ENCODE assay signal across 27 cellular contexts in genomic region chr2:68416081-68416675, GRCh38. TPM values are rescaled to one million over a fixed set of nuclear protein-coding genes. Genes with fewer than 3 reads are reported as not detected.
DNase-seq lines count a peak whose midpoint lies in the region; TF ChIP-seq lines count a peak whose summit lies in the region.
"Had no signal": no experiment of that assay in that cellular context is flagged by ENCODE, and none has a peak within 500 bp of the region (broad histone marks: within the 10 kb centered on the region; RNA-seq: fewer than 3 reads in every experiment).

No MANE protein-coding gene starts in this region.

- H3K27ac ChIP-seq in cingulate gyrus (ENCODE audit: low read depth, low read length) (peak overlapping the region; percentile 32), neuronal stem cell (replicated peaks; ENCODE audit: low read length) (no peak overlapping the region)
- H3K27ac ChIP-seq: lower lobe of right lung, right lobe of liver, testis had no signal

- no peak for TF ChIP-seq CTCF in Loucy (conservative IDR thresholded peaks at IDR 0.05; ENCODE audit: low read length)

- no peak overlapping the region for H2BK120ac ChIP-seq in neuronal stem cell (ENCODE audit: low read depth, low read length)

- H3K4me3 ChIP-seq in Loucy (ENCODE audit: low read length, poor library complexity, severe bottlenecking) = no peak overlapping the region
- no peak overlapping the region for H3K4me3 ChIP-seq in neuronal stem cell (ENCODE audit: low read length in 2 of 2)
- H3K4me3 ChIP-seq: dorsolateral prefrontal cortex, GM12878, lower lobe of right lung, right lobe of liver, testis had no signal

- no peak overlapping the region for H2BK5ac ChIP-seq in neuronal stem cell (ENCODE audit: low read length)

- H4K20me1 ChIP-seq in Loucy (ENCODE audit: insufficient read depth, low read length, poor library complexity, severe bottlenecking) = no peaks in the 10 kb centered on the region

- H3K23ac ChIP-seq in neuronal stem cell (ENCODE audit: low read depth, low read length, poor library complexity) = no peak overlapping the region

- H3K9me3 ChIP-seq in Loucy (ENCODE audit: insufficient read depth, low read depth, low read length) = no peaks in the 10 kb centered on the region
- H3K9me3 ChIP-seq in neuronal stem cell (replicated peaks in 1 of 2; ENCODE audit: control insufficient read depth in 2 of 2, insufficient read depth in 1 of 2, low read depth in 1 of 2, low read length in 2 of 2) = no peaks in the 10 kb centered on the region
- H3K9me3 ChIP-seq: lower lobe of right lung, right lobe of liver, testis had no signal

- H3K27me3 ChIP-seq in Loucy (ENCODE audit: insufficient read depth, low read length, poor library complexity, severe bottlenecking) = no peaks in the 10 kb centered on the region
- H3K27me3 ChIP-seq in neuronal stem cell (ENCODE audit: control insufficient read depth in 3 of 3, insufficient read depth in 3 of 3, low read depth in 1 of 3, low read length in 3 of 3) = no peaks in the 10 kb centered on the region
- H3K27me3 ChIP-seq: dorsolateral prefrontal cortex, right lobe of liver, testis had no signal

- no peak overlapping the region for H4K8ac ChIP-seq in neuronal stem cell (ENCODE audit: low read depth, low read length)

- H2AFZ ChIP-seq in Loucy (ENCODE audit: low read length) (0 out of 2 replicates have a peak overlapping the region, but pooled peaks have one; percentile 13), neuronal stem cell (ENCODE audit: low read length) (no peak overlapping the region)

- H3K18ac ChIP-seq in neuronal stem cell (ENCODE audit: low read length) = no peak overlapping the region

- H3K4me2 ChIP-seq in Loucy (ENCODE audit: low read depth, low read length, poor library complexity, severe bottlenecking) (no peak overlapping the region), neuronal stem cell (ENCODE audit: insufficient read depth, low read length, poor library complexity, severe bottlenecking) (no peak overlapping the region)

- H3K4ac ChIP-seq in neuronal stem cell (ENCODE audit: low read length) = peak overlapping the region; percentile 28

- H2BK15ac ChIP-seq in neuronal stem cell (ENCODE audit: low read length) = no peak overlapping the region

- no peak overlapping the region for H3K14ac ChIP-seq in neuronal stem cell (ENCODE audit: low read length)

- H3K79me2 ChIP-seq in Loucy (ENCODE audit: insufficient read depth, low read length) = no peaks in the 10 kb centered on the region

- H3F3A ChIP-seq in Loucy (ENCODE audit: low read depth) = no peaks in the 10 kb centered on the region

- H2BK12ac ChIP-seq in neuronal stem cell (ENCODE audit: low read length) = no peak overlapping the region

- H4K91ac ChIP-seq in neuronal stem cell (ENCODE audit: low read depth, low read length, poor library complexity) = no peak overlapping the region

- H3K36me3 ChIP-seq in Loucy (ENCODE audit: insufficient read depth, low read length) (no peaks in the 10 kb centered on the region), neuronal stem cell (replicated peaks in 1 of 2; ENCODE audit: control insufficient read depth in 2 of 2, insufficient read depth in 2 of 2, low read length in 2 of 2) (no peaks in the 10 kb centered on the region)
- H3K36me3 ChIP-seq: lower lobe of right lung, right lobe of liver had no signal

- H3K79me1 ChIP-seq in neuronal stem cell (ENCODE audit: low read depth, low read length) = no peaks in the 10 kb centered on the region

- WGBS in neuronal stem cell (ENCODE audit: extremely low coverage in 2 of 2, insufficient read length in 2 of 2, insufficient replicate concordance in 1 of 2), 2 donors = no CpG with 5 or more reads among the region's 9 CpGs

- no peak overlapping the region for H2AK5ac ChIP-seq in neuronal stem cell (ENCODE audit: low read depth, low read length)

- peak; percentile 39 for DNase-seq in NCI-H146 (lab: John Stamatoyannopoulos, UW)
- no peak for DNase-seq in NCI-H146 treated with DMSO at 0.1 percent for 48 hours (lab: John Stamatoyannopoulos, UW; ENCODE audit: unreplicated experiment)
- DNase-seq in neuronal stem cell (ENCODE audit: low spot score) = no peak
- DNase-seq in AML-193 (lab: John Stamatoyannopoulos, UW) = no peak
- no peak for DNase-seq in T-helper 9 cell
- DNase-seq in SKM-1 treated with dmso at 0.1 percent for 144 hours (lab: John Stamatoyannopoulos, UW; ENCODE audit: unreplicated experiment) = no peak
- DNase-seq: 8988T; activated CD4-positive, alpha-beta T cell treated with anti-CD3 and anti-CD28 coated beads for 1 hour; activated CD8-positive, alpha-beta memory T cell treated with anti-CD3 and anti-CD28 coated beads for 24 hours; activated effector memory CD4-positive, alpha-beta T cell treated with anti-CD3 and anti-CD28 coated beads, Interleukin-2, amount 50 U/mL, for 16 hours; activated naive CD8-positive, alpha-beta T cell treated with anti-CD3 and anti-CD28 coated beads, Interleukin-2, amount 10 ng/mL, durations not matched to agents 7 days and 5 days; activated T-cell treated with anti-CD3 and anti-CD28 coated beads, Interleukin-2, amount 50 U/mL, for 1 hour; CD4-positive, CD25-positive, alpha-beta regulatory T cell; dorsolateral prefrontal cortex; KG1; kidney; lower lobe of right lung; NCI-H187; NCI-H748 treated with DMSO at 0.1 percent for 48 hours; posterior cingulate gyrus; right lobe of liver; RPMI8226; stimulated activated CD4-positive, alpha-beta T cell treated with anti-CD3 and anti-CD28 coated beads, Interleukin-2, amount 100 ng/mL, for 48 hours; testis had no signal

- H3K4me1 ChIP-seq in Loucy (ENCODE audit: insufficient read depth, low read length, poor library complexity, severe bottlenecking) (peaks cover 56% of the 10 kb centered on the region), neuronal stem cell (ENCODE audit: control insufficient read depth in 2 of 2, insufficient read depth in 1 of 2, low read depth in 1 of 2, low read length in 2 of 2) (peaks cover 6 to 19% of the 10 kb centered on the region in 2 donors)
- H3K4me1 ChIP-seq: right lobe of liver, testis had no signal

- H3K9ac ChIP-seq in Loucy (ENCODE audit: low read depth, low read length, poor library complexity, severe bottlenecking) = no peak overlapping the region
- no peak overlapping the region for H3K9ac ChIP-seq in neuronal stem cell (ENCODE audit: low read depth, low read length, poor library complexity)

- no peaks in the 10 kb centered on the region for H3K9me2 ChIP-seq in Loucy (replicated peaks; ENCODE audit: low read depth, low read length)

RNA-seq across cellular contexts. Expression of gene FBXO48, which starts 50.9 kb away (rescaled TPM):
- polyA plus RNA-seq in neuronal stem cell (2013, experiment 1 of 2) = 2.7 TPM
- polyA plus RNA-seq in neuronal stem cell (2013, experiment 2 of 2) = 2.6 TPM

RNA-seq across cellular contexts. Expression of gene PLEK, which starts 51.1 kb away (rescaled TPM):
- polyA plus RNA-seq in neuronal stem cell (2013, experiment 1 of 2) = 0.01 TPM
- 0.04 TPM for polyA plus RNA-seq in neuronal stem cell (2013, experiment 2 of 2)

RNA-seq across cellular contexts. Expression of gene APLF, which starts 51.2 kb away (rescaled TPM):
- 3.2 TPM for polyA plus RNA-seq in neuronal stem cell (2013, experiment 1 of 2)
- 3.5 TPM for polyA plus RNA-seq in neuronal stem cell (2013, experiment 2 of 2)
